In the genomic region with DNA sequence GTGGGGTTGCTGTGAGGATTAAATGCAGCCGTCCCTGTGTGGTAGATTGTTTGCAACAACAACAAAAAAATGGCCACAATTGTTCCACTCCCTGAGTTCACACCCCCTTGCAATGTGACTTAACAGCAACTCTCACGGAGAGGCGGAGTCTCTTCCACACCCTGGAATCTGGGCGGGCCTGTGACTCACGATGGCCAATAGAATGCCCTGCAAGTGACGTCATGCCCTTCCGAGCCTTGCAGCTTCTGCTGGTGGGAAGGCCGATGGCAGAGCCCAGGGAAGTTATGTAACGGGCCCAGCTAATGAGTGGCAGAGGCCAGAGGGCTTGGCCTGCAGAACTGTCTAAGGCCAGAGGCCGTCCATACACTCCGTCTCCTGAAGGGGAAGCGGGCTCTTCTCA, we compare ENCODE assay signal across 8 cellular contexts.
DNase-seq lines count a peak whose midpoint lies in the region; ATAC-seq, FAIRE-seq and TF ChIP-seq lines count a peak whose summit lies in the region.

No MANE protein-coding gene starts in this region.

- CTCF ChIA-PET in PC-3 (lab: Charles Lee): interaction anchor here (0.5 to 1.3 kb wide), 7 partner anchors 44 to 100 kb away, joined by 3 to 12 read pairs (median 3); no protein-coding TSS in a partner anchor
- CTCF ChIA-PET in HepG2 (lab: Yijun Ruan, JAX; ENCODE audit: low intra/inter-chr PET ratio, low total read pairs): interaction anchor here (0.6 kb wide), 1 partner anchor 88 kb away, joined by 3 read pairs; the partner anchor contains the start of gene RIPK4

- TF ChIP-seq EP300 in HepG2 (IDR thresholded peaks at IDR 0.05; ENCODE audit: low read depth in 2 of 2, low read length in 2 of 2) (no peak), HepG2 (CRISPR knock-in tag; IDR thresholded peaks at IDR 0.05; ENCODE audit: borderline replicate concordance) (no peak)

- H3K4me3 ChIP-seq in PC-3 (ENCODE audit: low read length): peak overlapping the region; percentile 59
- peak overlapping the region; percentile 38 to 70 (median 40); a peak in 5 of 6 replicates for H3K4me3 ChIP-seq in HepG2 (replicated peaks in 1 of 3; ENCODE audit: insufficient read depth in 1 of 3, low read depth in 2 of 3, low read length in 3 of 3)
- H3K4me3 ChIP-seq in thoracic aorta: peak overlapping the region; percentile 26

- H3K4me1 ChIP-seq in PC-3 (ENCODE audit: insufficient read depth, low read length): peaks cover 69% of the 10 kb centered on the region
- H3K4me1 ChIP-seq in HepG2 (ENCODE audit: insufficient read depth, low read length): peaks cover 51% of the 10 kb centered on the region
- peaks cover 7 to 8% of the 10 kb centered on the region in 2 donors for H3K4me1 ChIP-seq in thoracic aorta (ENCODE audit: control insufficient read depth in 1 of 2, low read depth in 2 of 2)

- H3K27ac ChIP-seq in PC-3 (ENCODE audit: low read length) (peak overlapping the region; percentile 98), HepG2 (ENCODE audit: extremely low read length, insufficient read depth, low read length) (peak overlapping the region; percentile 69), thoracic aorta (peak overlapping the region in 1 of 2 donors; percentile 54)

- POLR2A ChIA-PET in PC-3 (lab: Charles Lee; ENCODE audit: unreplicated experiment): interaction anchor here (0.5 to 1.9 kb wide), 9 partner anchors 37 to 556 kb away, joined by 3 to 25 read pairs (median 6); no protein-coding TSS in a partner anchor
- POLR2A ChIA-PET in HepG2 (lab: Yijun Ruan, JAX): interaction anchor here (1.1 to 2.5 kb wide), 10 partner anchors 12 to 90 kb away, joined by 3 to 20 read pairs (median 7); partner anchors contain the start of gene RIPK4

- BruUV-seq in PC-3 (replicated peaks; lab: Mats Ljungman, UMichigan) (no TSS peak), HepG2 (replicated peaks; lab: Mats Ljungman, UMichigan) (no TSS peak)

- intact Hi-C loops in PC-3 (cut with micrococcal nuclease): loop anchor here (1.0 to 10.0 kb wide), 7 partner anchors 37 to 174 kb away; partner anchors contain the start of gene TMPRSS2
- intact Hi-C loops in HepG2 (cut with micrococcal nuclease; ENCODE audit: unreplicated experiment): loop anchor here (2.0 kb wide), 2 partner anchors 34 to 90 kb away; no protein-coding TSS in a partner anchor

- H4K20me1 ChIP-seq in PC-3 (ENCODE audit: low read length): no peaks in the 10 kb centered on the region
- no peaks in the 10 kb centered on the region for H4K20me1 ChIP-seq in HepG2 (ENCODE audit: insufficient read depth, low read length)

- H2AFZ ChIP-seq in PC-3 (ENCODE audit: low read length): no peak overlapping the region
- no peak overlapping the region for H2AFZ ChIP-seq in HepG2 (ENCODE audit: low read length)

- H3K9me2 ChIP-seq in PC-3 (replicated peaks; ENCODE audit: low read length): no peaks in the 10 kb centered on the region

- peak; percentile 75 for ATAC-seq in PC-3
- peak; percentile 93 for ATAC-seq in HepG2
- peak; percentile 97 for ATAC-seq in thoracic aorta (ENCODE audit: insufficient number of reproducible peaks, low FRiP score, low read depth)

- H3K36me3 ChIP-seq in PC-3 (ENCODE audit: low read depth, low read length) (no peaks in the 10 kb centered on the region), HepG2 (replicated peaks in 1 of 2; ENCODE audit: control insufficient read depth in 1 of 2, insufficient read depth in 2 of 2, low read length in 2 of 2) (no peaks in the 10 kb centered on the region), thoracic aorta (no peaks in the 10 kb centered on the region)

- H3K27me3 ChIP-seq in PC-3 (ENCODE audit: low read length) (no peaks in the 10 kb centered on the region), HepG2 (ENCODE audit: control insufficient read depth in 1 of 2, insufficient read depth in 2 of 2, low read length in 2 of 2) (peaks cover 2 to 28% of the 10 kb centered on the region in 2 experiments; a peak in 4 of 5 replicates), thoracic aorta (replicated peaks; ENCODE audit: insufficient read depth) (no peaks in the 10 kb centered on the region)

- H3K4me2 ChIP-seq in PC-3 (ENCODE audit: low read length) (peak overlapping the region; percentile 87), HepG2 (ENCODE audit: low read depth, low read length) (peak overlapping the region; percentile 96)

- peaks cover 12% of the 10 kb centered on the region for H3F3A ChIP-seq in PC-3 (ENCODE audit: low read length, unreplicated experiment)

- H3K9ac ChIP-seq in PC-3 (ENCODE audit: low read length) (peak overlapping the region; percentile 92), HepG2 (ENCODE audit: insufficient read depth, low read depth, low read length) (peak overlapping the region; percentile 78)

- peak; percentile 17 to 45; a peak in 1 of 4 replicates for TF ChIP-seq POLR2A in HepG2 (IDR thresholded peaks at IDR 0.05; ENCODE audit: insufficient read depth in 1 of 2, low read depth in 2 of 2, low read length in 2 of 2)

- TF ChIP-seq CTCF in PC-3 (conservative IDR thresholded peaks at IDR 0.05; ENCODE audit: low read depth, low read length): no peak
- TF ChIP-seq CTCF in HepG2 (CRISPR knock-in tag; IDR thresholded peaks at IDR 0.05): no peak
- TF ChIP-seq CTCF in thoracic aorta (IDR thresholded peaks at IDR 0.05): no peak
- TF ChIP-seq CTCF in GM20000 (IDR thresholded peaks at IDR 0.05; ENCODE audit: extremely low read depth, missing control alignments): no peak

- no peak for TF ChIP-seq RAD21 in HepG2 (CRISPR knock-in tag; IDR thresholded peaks at IDR 0.05)

- H3K9me3 ChIP-seq in PC-3 (ENCODE audit: low read length): no peaks in the 10 kb centered on the region
- H3K9me3 ChIP-seq in HepG2 (ENCODE audit: low read length): no peaks in the 10 kb centered on the region
- no peaks in the 10 kb centered on the region for H3K9me3 ChIP-seq in thoracic aorta

- H3K79me2 ChIP-seq in PC-3 (ENCODE audit: low read length) (peaks cover 12% of the 10 kb centered on the region; the same call in 1 of the 2 replicates), HepG2 (ENCODE audit: insufficient read depth, low read length) (no peaks in the 10 kb centered on the region)

- peak; percentile 96 for FAIRE-seq in HepG2 (lab: Jason Lieb, UNC)

- 3% methylated on average over 6 of the region's 12 CpGs for WGBS in HepG2 (ENCODE audit: low lambda C conversion rate)

- DNase-seq in AG08395 (ENCODE audit: low spot score) (peak; percentile 98), HS-27A (ENCODE audit: low read depth) (peak; percentile 85), PC-3 (peak; percentile 99), ecto neural progenitor cell (ENCODE audit: low spot score) (peak; percentile 91), HepG2 (ENCODE audit: low spot score) (peak; percentile 98), thoracic aorta (ENCODE audit: low spot score) (peak; percentile 74), GM20000 (ENCODE audit: low spot score) (no peak)
- no peak for DNase-seq in stimulated activated naive CD4-positive, alpha-beta T cell (lab: John Stamatoyannopoulos, UW)

- in situ Hi-C loops in HepG2 (cut with HindIII; ENCODE audit: extremely low pct_ligation_motif_present, low pct_unique_long_range_greater_than_20kb): no loop called here

TF ChIP-seq in HepG2, 621 proteins besides CTCF, POLR2A, EP300 and RAD21 (continues in another document):
- TF ChIP-seq, protein P1, sequence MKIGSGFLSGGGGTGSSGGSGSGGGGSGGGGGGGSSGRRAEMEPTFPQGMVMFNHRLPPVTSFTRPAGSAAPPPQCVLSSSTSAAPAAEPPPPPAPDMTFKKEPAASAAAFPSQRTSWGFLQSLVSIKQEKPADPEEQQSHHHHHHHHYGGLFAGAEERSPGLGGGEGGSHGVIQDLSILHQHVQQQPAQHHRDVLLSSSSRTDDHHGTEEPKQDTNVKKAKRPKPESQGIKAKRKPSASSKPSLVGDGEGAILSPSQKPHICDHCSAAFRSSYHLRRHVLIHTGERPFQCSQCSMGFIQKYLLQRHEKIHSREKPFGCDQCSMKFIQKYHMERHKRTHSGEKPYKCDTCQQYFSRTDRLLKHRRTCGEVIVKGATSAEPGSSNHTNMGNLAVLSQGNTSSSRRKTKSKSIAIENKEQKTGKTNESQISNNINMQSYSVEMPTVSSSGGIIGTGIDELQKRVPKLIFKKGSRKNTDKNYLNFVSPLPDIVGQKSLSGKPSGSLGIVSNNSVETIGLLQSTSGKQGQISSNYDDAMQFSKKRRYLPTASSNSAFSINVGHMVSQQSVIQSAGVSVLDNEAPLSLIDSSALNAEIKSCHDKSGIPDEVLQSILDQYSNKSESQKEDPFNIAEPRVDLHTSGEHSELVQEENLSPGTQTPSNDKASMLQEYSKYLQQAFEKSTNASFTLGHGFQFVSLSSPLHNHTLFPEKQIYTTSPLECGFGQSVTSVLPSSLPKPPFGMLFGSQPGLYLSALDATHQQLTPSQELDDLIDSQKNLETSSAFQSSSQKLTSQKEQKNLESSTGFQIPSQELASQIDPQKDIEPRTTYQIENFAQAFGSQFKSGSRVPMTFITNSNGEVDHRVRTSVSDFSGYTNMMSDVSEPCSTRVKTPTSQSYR (CRISPR knock-in tag; IDR thresholded peaks at IDR 0.05; ENCODE audit: borderline replicate concordance): no peak
- TF ChIP-seq GLI4 (CRISPR knock-in tag; IDR thresholded peaks at IDR 0.05; ENCODE audit: borderline replicate concordance) (no peak), ZSCAN12 (CRISPR knock-in tag; IDR thresholded peaks at IDR 0.05) (no peak), ZNF282 (IDR thresholded peaks at IDR 0.05; ENCODE audit: partially characterized antibody) (no peak), RFXAP (CRISPR knock-in tag; IDR thresholded peaks at IDR 0.05; ENCODE audit: borderline replicate concordance) (no peak), TBX3 (IDR thresholded peaks at IDR 0.05; ENCODE audit: borderline replicate concordance) (no peak), RFX1 (IDR thresholded peaks at IDR 0.05) (no peak), SRSF9 (IDR thresholded peaks at IDR 0.05; ENCODE audit: borderline replicate concordance, insufficient read depth, low read depth, low read length, poor library complexity, severe bottlenecking) (no peak), NFIC (IDR thresholded peaks at IDR 0.05; ENCODE audit: low read length) (no peak), ZNF264 (CRISPR knock-in tag; IDR thresholded peaks at IDR 0.05) (no peak), ZNF660 (CRISPR knock-in tag; IDR thresholded peaks at IDR 0.05; ENCODE audit: borderline replicate concordance, low read depth) (no peak), YEATS2 (CRISPR knock-in tag; IDR thresholded peaks at IDR 0.05; ENCODE audit: borderline replicate concordance) (0 out of 2 replicates have a peak, but pooled peaks have one; percentile 42)
- TF ChIP-seq, protein P2, sequence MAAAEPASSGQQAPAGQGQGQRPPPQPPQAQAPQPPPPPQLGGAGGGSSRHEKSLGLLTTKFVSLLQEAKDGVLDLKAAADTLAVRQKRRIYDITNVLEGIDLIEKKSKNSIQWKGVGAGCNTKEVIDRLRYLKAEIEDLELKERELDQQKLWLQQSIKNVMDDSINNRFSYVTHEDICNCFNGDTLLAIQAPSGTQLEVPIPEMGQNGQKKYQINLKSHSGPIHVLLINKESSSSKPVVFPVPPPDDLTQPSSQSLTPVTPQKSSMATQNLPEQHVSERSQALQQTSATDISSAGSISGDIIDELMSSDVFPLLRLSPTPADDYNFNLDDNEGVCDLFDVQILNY (CRISPR knock-in tag; conservative IDR thresholded peaks at IDR 0.05): no peak

Comparison
In these comparisons a context has a peak if more than half of its experiments do, and no peak if none do; other contexts are left out.
1. DNase-seq: peak in AG08395 (single experiment), HS-27A (single experiment), PC-3 (single experiment), ecto neural progenitor cell (single experiment), HepG2 (single experiment) and thoracic aorta (single experiment); none in stimulated activated naive CD4-positive, alpha-beta T cell (0 of 6) and GM20000 (single experiment).
2. Peak in every context shown above with its lines, with median percentiles within 50 percentile points of each other: ATAC-seq and H3K4me3 ChIP-seq.